14 cellular contexts compared by ENCODE assay signal in the genomic region with DNA sequence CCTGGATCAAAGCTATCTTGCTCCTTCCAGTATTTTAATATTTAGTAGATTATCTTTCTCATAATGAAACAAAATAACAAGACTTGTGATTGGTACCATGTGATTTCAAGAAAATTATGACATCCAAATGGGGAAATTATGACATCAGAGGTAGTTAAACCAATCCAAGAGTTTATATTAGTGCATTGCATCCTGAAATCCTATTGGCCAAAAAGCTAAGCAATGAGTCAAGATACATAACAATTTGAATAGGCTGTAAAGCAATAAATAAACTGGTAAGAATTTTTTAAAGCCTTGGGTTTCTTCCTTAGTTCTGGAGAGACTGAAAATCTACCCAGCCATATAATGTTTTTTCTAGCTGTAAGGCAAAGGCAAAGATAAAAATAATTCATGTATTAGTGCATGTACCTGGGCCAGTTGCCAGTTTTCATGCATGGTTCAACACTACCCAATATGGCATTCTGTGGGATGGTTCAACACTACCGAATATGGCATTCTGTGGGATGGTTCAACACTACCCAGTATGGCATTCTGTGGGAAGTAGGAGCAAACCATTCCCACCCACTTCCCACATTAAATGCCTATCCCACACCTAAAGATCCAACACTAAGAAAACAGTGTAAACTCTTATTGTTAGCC. TPM values are rescaled to one million over a fixed set of nuclear protein-coding genes. Genes with fewer than 3 reads are reported as not detected.
DNase-seq lines count a peak whose midpoint lies in the region; ATAC-seq and TF ChIP-seq lines count a peak whose summit lies in the region.
"Had no signal": no experiment of that assay in that cellular context is flagged by ENCODE, and none has a peak within 500 bp of the region (broad histone marks: within the 10 kb centered on the region; RNA-seq: fewer than 3 reads in every experiment).

A gene with protein sequence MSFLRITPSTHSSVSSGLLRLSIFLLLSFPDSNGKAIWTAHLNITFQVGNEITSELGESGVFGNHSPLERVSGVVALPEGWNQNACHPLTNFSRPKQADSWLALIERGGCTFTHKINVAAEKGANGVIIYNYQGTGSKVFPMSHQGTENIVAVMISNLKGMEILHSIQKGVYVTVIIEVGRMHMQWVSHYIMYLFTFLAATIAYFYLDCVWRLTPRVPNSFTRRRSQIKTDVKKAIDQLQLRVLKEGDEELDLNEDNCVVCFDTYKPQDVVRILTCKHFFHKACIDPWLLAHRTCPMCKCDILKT (minus strand): TSS at position 51 of the 639 bp plus-strand sequence. CDS start 172 bp downstream, outside the sequence.

- no peaks in the 10 kb centered on the region for H3K36me3 Mint-ChIP-seq in activated naive CD4-positive, alpha-beta T cell treated with anti-CD3 and anti-CD28 coated beads, Interleukin-2, amount 10 ng/mL, durations not matched to agents 7 days and 5 days
- no peaks in the 10 kb centered on the region for H3K36me3 Mint-ChIP-seq in stimulated activated memory B cell treated with anti-CD40 and anti-IgM and Interleukin-4, amounts not matched to agents 10 μg/mL and 1 μg/mL and 100 μg/mL, for 72 hours
- H3K36me3 Mint-ChIP-seq: CD8-positive, alpha-beta T cell had no signal

- CTCF ChIA-PET in activated naive CD4-positive, alpha-beta T cell treated with anti-CD3 and anti-CD28 coated beads, Interleukin-2, amount 10 ng/mL, durations not matched to agents 7 days and 5 days (lab: Charles Lee) = no interaction called here

- TF ChIP-seq POLR2A in GM18505 (IDR thresholded peaks at IDR 0.05; ENCODE audit: borderline replicate concordance, extremely low read depth, insufficient read depth, insufficient read length) = no peak

- ATAC-seq in HG03342 (IDR thresholded peaks at IDR 0.05; ENCODE audit: unreplicated experiment) (no peak), GM18505 (IDR thresholded peaks at IDR 0.05; ENCODE audit: unreplicated experiment) (no peak)
- ATAC-seq in stimulated activated memory B cell treated with anti-CD40 and anti-IgM and Interleukin-4, amounts not matched to agents 10 μg/mL and 1 μg/mL and 100 μg/mL, for 72 hours = no peak
- ATAC-seq: CD8-positive, alpha-beta T cell had no signal

- H3K4me1 Mint-ChIP-seq in activated naive CD4-positive, alpha-beta T cell treated with anti-CD3 and anti-CD28 coated beads, Interleukin-2, amount 10 ng/mL, durations not matched to agents 7 days and 5 days = no peaks in the 10 kb centered on the region
- H3K4me1 Mint-ChIP-seq in stimulated activated memory B cell treated with anti-CD40 and anti-IgM and Interleukin-4, amounts not matched to agents 10 μg/mL and 1 μg/mL and 100 μg/mL, for 72 hours = no peaks in the 10 kb centered on the region
- H3K4me1 Mint-ChIP-seq: B cell had no signal

- no peaks in the 10 kb centered on the region for H3K27me3 Mint-ChIP-seq in activated naive CD4-positive, alpha-beta T cell treated with anti-CD3 and anti-CD28 coated beads, Interleukin-2, amount 10 ng/mL, durations not matched to agents 7 days and 5 days
- no peaks in the 10 kb centered on the region for H3K27me3 Mint-ChIP-seq in stimulated activated memory B cell treated with anti-CD40 and anti-IgM and Interleukin-4, amounts not matched to agents 10 μg/mL and 1 μg/mL and 100 μg/mL, for 72 hours
- H3K27me3 Mint-ChIP-seq: B cell had no signal

- DNase-seq in ACHN (peak; percentile 18), G401 (ENCODE audit: low spot score) (peak; percentile 52), astrocyte of the hippocampus (ENCODE audit: low read depth, low spot score) (peak; percentile 6), kidney tubule cell (ENCODE audit: low spot score) (peak; percentile 57)
- DNase-seq in activated naive CD4-positive, alpha-beta T cell treated with anti-CD3 and anti-CD28 coated beads, Interleukin-2, amount 10 ng/mL, durations not matched to agents 7 days and 5 days = no peak
- DNase-seq: 8988T; CD8-positive, alpha-beta T cell; COR-L47; GF-D8; GM23248 had no signal

- in situ Hi-C loops in ACHN (cut with HindIII; ENCODE audit: low pct_ligation_motif_present, low pct_unique_long_range_greater_than_20kb, low sequenced_read_pairs) (no loop called here), G401 (cut with HindIII; ENCODE audit: low sequenced_read_pairs) (no loop called here)

- H3K4me3 Mint-ChIP-seq in activated naive CD4-positive, alpha-beta T cell treated with anti-CD3 and anti-CD28 coated beads, Interleukin-2, amount 10 ng/mL, durations not matched to agents 7 days and 5 days = no peak within 1 kb of the TSS
- no peak within 1 kb of the TSS for H3K4me3 Mint-ChIP-seq in stimulated activated memory B cell treated with anti-CD40 and anti-IgM and Interleukin-4, amounts not matched to agents 10 μg/mL and 1 μg/mL and 100 μg/mL, for 72 hours
- H3K4me3 Mint-ChIP-seq: B cell; CD8-positive, alpha-beta T cell had no signal

- H3K27ac Mint-ChIP-seq in activated naive CD4-positive, alpha-beta T cell treated with anti-CD3 and anti-CD28 coated beads, Interleukin-2, amount 10 ng/mL, durations not matched to agents 7 days and 5 days = no peak within 1 kb of the TSS
- H3K27ac Mint-ChIP-seq in stimulated activated memory B cell treated with anti-CD40 and anti-IgM and Interleukin-4, amounts not matched to agents 10 μg/mL and 1 μg/mL and 100 μg/mL, for 72 hours = no peak within 1 kb of the TSS
- H3K27ac Mint-ChIP-seq: B cell; CD8-positive, alpha-beta T cell had no signal

- peaks cover 11% of the 10 kb centered on the region for H3K9me3 Mint-ChIP-seq in activated naive CD4-positive, alpha-beta T cell treated with anti-CD3 and anti-CD28 coated beads, Interleukin-2, amount 10 ng/mL, durations not matched to agents 7 days and 5 days
- H3K9me3 Mint-ChIP-seq in stimulated activated memory B cell treated with anti-CD40 and anti-IgM and Interleukin-4, amounts not matched to agents 10 μg/mL and 1 μg/mL and 100 μg/mL, for 72 hours = peaks cover 3% of the 10 kb centered on the region

RNA-seq across cellular contexts. Expression of the gene that starts here (rescaled TPM):
- total RNA-seq in G401 (2014; rRNA removed; shearing (Covaris generic)) = not detected in 2 replicates
- total RNA-seq: B cell; CD8-positive, alpha-beta T cell; GM23248 had no signal

Comparison
In these comparisons a context has a peak if more than half of its experiments do, and no peak if none do; other contexts are left out.
1. Peak in DNase-seq in G401; RNA of the gene not detected or under 1 TPM.